In the genomic region with DNA sequence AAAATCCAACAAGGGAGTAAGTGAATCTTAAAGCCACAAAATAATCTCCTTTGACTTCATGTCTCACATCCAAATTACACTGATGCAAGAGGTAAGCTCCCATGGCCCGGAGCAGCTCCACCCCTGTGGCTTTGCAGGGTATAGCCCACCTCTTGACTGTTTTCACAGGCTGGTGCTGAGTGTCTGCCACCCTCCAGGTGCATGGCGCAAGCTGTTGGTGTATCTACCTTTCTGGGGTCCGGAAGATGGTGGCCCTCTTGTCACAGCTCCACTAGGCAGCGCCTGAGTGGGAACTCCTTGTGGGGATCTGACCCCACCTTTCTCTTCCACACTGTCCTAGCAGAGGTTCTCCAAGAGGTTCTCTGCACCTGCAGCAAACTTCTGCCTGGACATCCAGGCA, we compare ENCODE assay signal across 7 cellular contexts.
"Had no signal": no experiment of that assay in that cellular context is flagged by ENCODE, and none has a peak within 500 bp of the region (broad histone marks: within the 10 kb centered on the region; RNA-seq: fewer than 3 reads in every experiment).

No MANE protein-coding gene starts in this region.

- H3K4me3 ChIP-seq: K562 had no signal

- H3K27me3 Mint-ChIP-seq: IgD-negative memory B cell had no signal

- H3K4me3 Mint-ChIP-seq: IgD-negative memory B cell had no signal

- H3K9ac ChIP-seq: KMS-11 had no signal

- DNase-seq: IMR-90, KBM-7, KG1 had no signal

- H3K27ac Mint-ChIP-seq: IgD-negative memory B cell had no signal

- H3K4me1 Mint-ChIP-seq: IgD-negative memory B cell had no signal

- H3K27ac ChIP-seq: HL-60, KMS-11 had no signal
